In genomic region chr16:54361813-54362212, GRCh38 we compare ENCODE assay signal across 1 cellular context.
A peak's percentile ranks its signal among the peaks of the same experiment; 100 is the strongest.
TF ChIP-seq lines count a peak whose summit lies in the region.

No MANE protein-coding gene starts in this region.

TF ChIP-seq in H1, 55 proteins besides CTCF, POLR2A, EP300 and RAD21 (continued from another document):
- TF ChIP-seq SRF (IDR thresholded peaks at IDR 0.05; ENCODE audit: low read depth, low read length) (peak; percentile 17; the same call in 1 of the 2 replicates), ZNF274 (IDR thresholded peaks at IDR 0.05; ENCODE audit: borderline replicate concordance, extremely low read depth, low read length) (no peak), SAP30 (IDR thresholded peaks at IDR 0.05; ENCODE audit: insufficient read depth, insufficient replicate concordance, low read length) (no peak), GABPA (IDR thresholded peaks at IDR 0.05; ENCODE audit: borderline replicate concordance, insufficient read depth, low read length) (no peak), RNF2 (IDR thresholded peaks at IDR 0.05; ENCODE audit: borderline replicate concordance, low read depth, low read length, missing control alignments, poor library complexity, severe bottlenecking) (no peak)
